Comparison of ENCODE assay signal across 14 cellular contexts in genomic region chr2:99819766-99820165, GRCh38.
A peak's percentile ranks its signal among the peaks of the same experiment; 100 is the strongest.
DNase-seq lines count a peak whose midpoint lies in the region; TF ChIP-seq lines count a peak whose summit lies in the region.
"Had no signal": no experiment of that assay in that cellular context is flagged by ENCODE, and none has a peak within 500 bp of the region (broad histone marks: within the 10 kb centered on the region; RNA-seq: fewer than 3 reads in every experiment).

No MANE protein-coding gene starts in this region.

- H3K27me3 Mint-ChIP-seq in CD4-positive, alpha-beta memory T cell, result peaks cover 0 to 1% of the 10 kb centered on the region in 2 donors

- H3K36me3 ChIP-seq in thyroid gland (no peaks in the 10 kb centered on the region), esophagus squamous epithelium (no peaks in the 10 kb centered on the region), transverse colon (no peaks in the 10 kb centered on the region)
- H3K36me3 ChIP-seq in CD4-positive, alpha-beta memory T cell (ENCODE audit: insufficient read depth, low read length), result no peaks in the 10 kb centered on the region
- H3K36me3 ChIP-seq: colonic mucosa had no signal

- TF ChIP-seq EP300 in transverse colon (IDR thresholded peaks at IDR 0.05; ENCODE audit: low read depth), result no peak

- H3K27ac Mint-ChIP-seq in CD4-positive, alpha-beta memory T cell, result no peak overlapping the region

- TF ChIP-seq POLR2A in thyroid gland (IDR thresholded peaks at IDR 0.05) (no peak), esophagus squamous epithelium (IDR thresholded peaks at IDR 0.05) (no peak), transverse colon (IDR thresholded peaks at IDR 0.05) (no peak)

- no peaks in the 10 kb centered on the region for H3K27me3 ChIP-seq in thyroid gland
- H3K27me3 ChIP-seq in esophagus squamous epithelium, result peaks cover 0 to 45% (median 0%) of the 10 kb centered on the region in 4 donors
- no peaks in the 10 kb centered on the region for H3K27me3 ChIP-seq in transverse colon
- H3K27me3 ChIP-seq in CD4-positive, alpha-beta memory T cell (ENCODE audit: insufficient read depth, low read length), result no peaks in the 10 kb centered on the region
- H3K27me3 ChIP-seq: colonic mucosa had no signal

- TF ChIP-seq CTCF in thyroid gland (IDR thresholded peaks at IDR 0.05) (peak in 2 of 6 experiments; percentile 12 to 32), esophagus squamous epithelium (IDR thresholded peaks at IDR 0.05) (no peak), transverse colon (IDR thresholded peaks at IDR 0.05) (no peak)

- no peaks in the 10 kb centered on the region for H3K36me3 Mint-ChIP-seq in CD4-positive, alpha-beta memory T cell

- WGBS in thyroid gland, 2 donors, result 63 to 70% methylated on average over 7 of the region's 7 CpGs
- 82 to 85% methylated on average over 6 to 7 of the region's 7 CpGs for WGBS in esophagus squamous epithelium, 2 donors
- WGBS in transverse colon (ENCODE audit: low coverage in 1 of 2), 2 donors, result 96% methylated on average over 7 of the region's 7 CpGs; no CpG with 5 or more reads in 1 of the 2 donors

- peak; percentile 8 for DNase-seq in NCI-H510A treated with DMSO at 0.1 percent for 48 hours (lab: John Stamatoyannopoulos, UW)
- no peak for DNase-seq in NCI-H510A (lab: John Stamatoyannopoulos, UW)
- peak; percentile 62 for DNase-seq in SK-MEL-5 (ENCODE audit: low read depth, low spot score)
- peak; percentile 86 for DNase-seq in glomerular visceral epithelial cell (ENCODE audit: extremely low spot score)
- peak; percentile 16 to 17 for DNase-seq in thyroid gland
- no peak for DNase-seq in esophagus squamous epithelium (lab: John Stamatoyannopoulos, UW)
- DNase-seq in transverse colon, result no peak
- DNase-seq in CD4-positive, alpha-beta memory T cell, result no peak
- DNase-seq: activated CD4-positive, alpha-beta T cell treated with anti-CD3 and anti-CD28 coated beads for 4 hours; activated effector memory CD4-positive, alpha-beta T cell treated with Interleukin-2 at 50 U/mL for 16 hours; colonic mucosa; NCI-H2227 treated with DMSO at 0.1 percent for 48 hours had no signal

- H3K4me1 Mint-ChIP-seq in CD4-positive, alpha-beta memory T cell, result no peaks in the 10 kb centered on the region

- intact Hi-C loops in thyroid gland (cut with DNase I), result loop anchor here (10.0 kb wide), 1 partner anchor 425 kb away; no protein-coding TSS in a partner anchor
- intact Hi-C loops in esophagus squamous epithelium (cut with DNase I), result no loop called here
- intact Hi-C loops in transverse colon (cut with DNase I; ENCODE audit: low total_unique reads), result no loop called here
- intact Hi-C loops in CD4-positive, alpha-beta memory T cell (cut with micrococcal nuclease), result no loop called here

- H3K4me1 ChIP-seq in thyroid gland (no peaks in the 10 kb centered on the region), esophagus squamous epithelium (no peaks in the 10 kb centered on the region), transverse colon (no peaks in the 10 kb centered on the region)
- H3K4me1 ChIP-seq in CD4-positive, alpha-beta memory T cell (ENCODE audit: insufficient read depth, low read length), result no peaks in the 10 kb centered on the region
- H3K4me1 ChIP-seq: colonic mucosa, parathyroid adenoma had no signal

- H3K4me3 ChIP-seq in thyroid gland (replicated peaks in 1 of 3), result no peak overlapping the region
- H3K4me3 ChIP-seq in esophagus squamous epithelium, result no peak overlapping the region
- H3K4me3 ChIP-seq in transverse colon, result no peak overlapping the region
- H3K4me3 ChIP-seq in CD4-positive, alpha-beta memory T cell (ENCODE audit: low read length in 2 of 2), result no peak overlapping the region
- H3K4me3 ChIP-seq: colonic mucosa, SK-N-MC had no signal

- POLR2A ChIA-PET in CD4-positive, alpha-beta memory T cell (lab: Charles Lee; ENCODE audit: partially characterized antibody), result no interaction called here

- CTCF ChIA-PET in CD4-positive, alpha-beta memory T cell (lab: Charles Lee; ENCODE audit: partially characterized antibody), result interaction anchor here (0.9 to 1.4 kb wide), 3 partner anchors 420 to 442 kb away, joined by 3 to 4 read pairs (median 4); no protein-coding TSS in a partner anchor

- no peaks in the 10 kb centered on the region for H3K9me3 Mint-ChIP-seq in CD4-positive, alpha-beta memory T cell

- in situ Hi-C loops in SK-MEL-5 (cut with HindIII; ENCODE audit: low pct_unique_long_range_greater_than_20kb, low sequenced_read_pairs) (no loop called here), transverse colon (cut with MboI; ENCODE audit: low pct_ligation_motif_present in 1 of 4, low pct_unique_long_range_greater_than_20kb in 1 of 4, low sequenced_read_pairs in 3 of 4) (loop anchor here in 1 of 4 donors (25.0 kb wide), 1 partner anchor 418 kb away; no protein-coding TSS in a partner anchor)

- H3K27ac ChIP-seq in thyroid gland, result no peak overlapping the region
- H3K27ac ChIP-seq in esophagus squamous epithelium, result no peak overlapping the region
- H3K27ac ChIP-seq in transverse colon, result no peak overlapping the region
- H3K27ac ChIP-seq in CD4-positive, alpha-beta memory T cell (ENCODE audit: low read depth, low read length), result no peak overlapping the region
- H3K27ac ChIP-seq: colonic mucosa, parathyroid adenoma, SK-N-MC had no signal

- no peak overlapping the region for H3K4me3 Mint-ChIP-seq in CD4-positive, alpha-beta memory T cell

- H3K9me3 ChIP-seq in thyroid gland, result no peaks in the 10 kb centered on the region
- no peaks in the 10 kb centered on the region for H3K9me3 ChIP-seq in esophagus squamous epithelium
- no peaks in the 10 kb centered on the region for H3K9me3 ChIP-seq in transverse colon
- no peaks in the 10 kb centered on the region for H3K9me3 ChIP-seq in CD4-positive, alpha-beta memory T cell (ENCODE audit: control insufficient read depth in 1 of 2, low read length in 2 of 2)
- H3K9me3 ChIP-seq: colonic mucosa had no signal

Comparison
In these comparisons a context has a peak if more than half of its experiments do, and no peak if none do; other contexts are left out.
1. DNase-seq: peak in NCI-H510A treated with DMSO at 0.1 percent for 48 hours (single experiment), SK-MEL-5 (single experiment), glomerular visceral epithelial cell (single experiment) and thyroid gland (2 of 2); none in NCI-H510A (single experiment), esophagus squamous epithelium (single experiment), transverse colon (single experiment) and CD4-positive, alpha-beta memory T cell (0 of 5).